23 cellular contexts compared by ENCODE assay signal in the genomic region with DNA sequence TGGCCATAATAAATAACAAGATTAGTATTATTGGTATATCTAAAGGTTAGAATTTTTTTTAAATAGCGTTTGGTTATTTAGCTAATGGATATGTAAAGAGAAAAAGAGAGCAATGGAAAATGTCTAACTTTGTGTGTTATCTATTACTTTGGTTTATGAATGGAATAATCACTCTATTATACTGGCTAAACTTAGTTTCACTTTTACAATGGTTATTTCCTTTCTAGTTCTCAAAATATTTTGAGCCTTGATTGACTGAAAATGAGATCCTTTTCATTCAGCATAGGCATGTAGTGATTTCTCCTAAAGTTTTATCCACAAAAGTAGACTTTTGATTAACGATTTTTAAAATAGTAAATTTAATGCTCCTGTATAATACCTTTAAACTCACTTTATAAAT. TPM values are rescaled to one million over a fixed set of nuclear protein-coding genes. Genes with fewer than 3 reads are reported as not detected.
DNase-seq lines count a peak whose midpoint lies in the region; ATAC-seq, FAIRE-seq and TF ChIP-seq lines count a peak whose summit lies in the region.
"Had no signal": no experiment of that assay in that cellular context is flagged by ENCODE, and none has a peak within 500 bp of the region (broad histone marks: within the 10 kb centered on the region; RNA-seq: fewer than 3 reads in every experiment).

No MANE protein-coding gene starts in this region.

- H3K9ac ChIP-seq in HCT116 (ENCODE audit: low read length) = no peak overlapping the region
- peak overlapping the region; percentile 37 for H3K9ac ChIP-seq in mucosa of stomach (ENCODE audit: low read length)

- H3K79me2 ChIP-seq in ACC112 (ENCODE audit: control insufficient read depth, insufficient read depth, low read length, unreplicated experiment) = no peaks in the 10 kb centered on the region
- H3K79me2 ChIP-seq in HCT116 (ENCODE audit: insufficient read depth, low read length) = no peaks in the 10 kb centered on the region

- ATAC-seq in HCT116 (no peak), GM21390 (IDR thresholded peaks at IDR 0.05; ENCODE audit: unreplicated experiment) (no peak), GM19463 (IDR thresholded peaks at IDR 0.05; ENCODE audit: unreplicated experiment) (no peak)
- ATAC-seq: left colon, mucosa of descending colon, upper lobe of right lung had no signal

- H4K20me1 ChIP-seq in HCT116 (ENCODE audit: insufficient read depth) = no peaks in the 10 kb centered on the region

- no peaks in the 10 kb centered on the region for H3K9me3 ChIP-seq in HCT116 (ENCODE audit: control insufficient read depth in 1 of 2, insufficient read depth in 1 of 2, low read depth in 1 of 2, low read length in 2 of 2)
- no peaks in the 10 kb centered on the region for H3K9me3 ChIP-seq in mucosa of stomach (ENCODE audit: control insufficient read depth, low read length)
- H3K9me3 ChIP-seq: Caco-2, mucosa of descending colon, upper lobe of right lung had no signal

- TF ChIP-seq RAD21 in HCT116 (IDR thresholded peaks at IDR 0.05; ENCODE audit: low read depth) = no peak

- H3K4me2 ChIP-seq in HCT116 (ENCODE audit: low read length) = peak overlapping the region; percentile 25

- DNase-seq in HCT116 (ENCODE audit: low read depth, low spot score) (no peak), GM12892 (ENCODE audit: insufficient read length) (no peak), COLO829 (ENCODE audit: low spot score) (no peak)
- DNase-seq: activated CD4-positive, alpha-beta T cell treated with anti-CD3 and anti-CD28 coated beads, Interleukin-2, amount 10 ng/mL, durations not matched to agents 24 days and 14 days; activated CD8-positive, alpha-beta memory T cell treated with anti-CD3 and anti-CD28 coated beads, Interleukin-2, amount 50 U/mL, for 4 hours; activated gamma-delta T cell; amygdala; Caco-2; cerebellar nuclear complex; endodermal cell; left colon; mucosa of descending colon; RPMI8226; stimulated activated naive CD4-positive, alpha-beta T cell treated with Interleukin-2 at 50 U/mL for 16 hours; upper lobe of right lung had no signal

- intact Hi-C loops in HCT116 (cut with micrococcal nuclease) = no loop called here

- no peaks in the 10 kb centered on the region for H3K36me3 ChIP-seq in ACC112 (ENCODE audit: insufficient read depth, low read length)
- H3K36me3 ChIP-seq in HCT116 (ENCODE audit: control insufficient read depth in 1 of 2, insufficient read depth in 2 of 2, low read length in 2 of 2) = no peaks in the 10 kb centered on the region
- no peaks in the 10 kb centered on the region for H3K36me3 ChIP-seq in mucosa of stomach (ENCODE audit: control insufficient read depth, insufficient read depth, low read length)
- H3K36me3 ChIP-seq: upper lobe of right lung had no signal

- H3K4me3 ChIP-seq in ACC112 (ENCODE audit: low read depth, low read length) (peak overlapping the region; percentile 63), HCT116 (replicated peaks in 1 of 2; ENCODE audit: low read depth in 1 of 2, low read length in 2 of 2) (peak overlapping the region in 1 of 2 experiments; percentile 5; a peak in 1 of 4 replicates), mucosa of stomach (ENCODE audit: low read length) (no peak overlapping the region)
- H3K4me3 ChIP-seq: mucosa of descending colon, upper lobe of right lung had no signal

- CTCF ChIA-PET in HCT116 (lab: Charles Lee) = no interaction called here

- BruUV-seq in HCT116 (replicated peaks; lab: Mats Ljungman, UMichigan) = no TSS peak

- POLR2A ChIA-PET in HCT116 (lab: Charles Lee) = no interaction called here

- H3K27me3 ChIP-seq in ACC112 (ENCODE audit: insufficient read depth, low read length) (no peaks in the 10 kb centered on the region), HCT116 (ENCODE audit: insufficient read depth, low read length) (no peaks in the 10 kb centered on the region), mucosa of stomach (ENCODE audit: control insufficient read depth, insufficient read depth, low read length) (no peaks in the 10 kb centered on the region)
- H3K27me3 ChIP-seq: upper lobe of right lung had no signal

- TF ChIP-seq POLR2A in HCT116 (IDR thresholded peaks at IDR 0.05; ENCODE audit: borderline replicate concordance, extremely low read depth, insufficient read depth, insufficient read length) (no peak), GM12892 (IDR thresholded peaks at IDR 0.05; ENCODE audit: low read depth, low read length) (no peak)

- RAD21 ChIA-PET in HCT116 (lab: Charles Lee; ENCODE audit: low non-redundant PET in 1 of 2, low total read pairs in 2 of 2, uncharacterized antibody in 2 of 2, unreplicated experiment in 2 of 2) = no interaction called here

- no peaks in the 10 kb centered on the region for H3K9me2 ChIP-seq in HCT116 (ENCODE audit: insufficient read depth)

- H3K4me1 ChIP-seq in ACC112 (ENCODE audit: control insufficient read depth, insufficient read depth, low read length, unreplicated experiment) (peaks cover 18% of the 10 kb centered on the region), HCT116 (ENCODE audit: control insufficient read depth in 1 of 2, insufficient read depth in 2 of 2, low read length in 2 of 2) (no peaks in the 10 kb centered on the region; a peak in 1 of 4 replicates), mucosa of stomach (ENCODE audit: control insufficient read depth, insufficient read depth, low read length) (peaks cover 3% of the 10 kb centered on the region)
- H3K4me1 ChIP-seq: Caco-2, upper lobe of right lung had no signal

- H2AFZ ChIP-seq in ACC112 (ENCODE audit: low read length, unreplicated experiment) = peak overlapping the region; percentile 93
- H2AFZ ChIP-seq in HCT116 (ENCODE audit: low read depth, low read length, poor library complexity, severe bottlenecking) = peak overlapping the region; percentile 10

- no peak for TF ChIP-seq CTCF in HCT116 (IDR thresholded peaks at IDR 0.05 in 2 of 3, conservative IDR thresholded peaks at IDR 0.05 in 1 of 3; ENCODE audit: borderline replicate concordance in 1 of 3, insufficient read depth in 1 of 3, low read depth in 2 of 3, low read length in 2 of 3)

- FAIRE-seq in colon (lab: Jason Lieb, UNC) = peak; percentile 24
- FAIRE-seq in GM12892 (lab: Jason Lieb, UNC) = no peak
- FAIRE-seq: TTC549 had no signal

- peak overlapping the region; percentile 56 for H3K27ac ChIP-seq in ACC112 (ENCODE audit: low read depth, low read length)
- no peak overlapping the region for H3K27ac ChIP-seq in HCT116 (ENCODE audit: low read depth, low read length)
- H3K27ac ChIP-seq: upper lobe of right lung had no signal

TF ChIP-seq in HCT116, 20 proteins besides CTCF, POLR2A, EP300 and RAD21 (continues in another document):
- TF ChIP-seq TCF7L2 (IDR thresholded peaks at IDR 0.05; ENCODE audit: borderline replicate concordance, extremely low read depth, insufficient read depth, insufficient read length) (no peak), ZNF274 (IDR thresholded peaks at IDR 0.05; ENCODE audit: low read depth, low read length) (no peak), SP1 (IDR thresholded peaks at IDR 0.05; ENCODE audit: low read depth) (no peak), EGR1 (IDR thresholded peaks at IDR 0.05; ENCODE audit: low read depth) (no peak), POLR2AphosphoS5 (IDR thresholded peaks at IDR 0.05; ENCODE audit: low read depth, low read length) (no peak), EZH2 (IDR thresholded peaks at IDR 0.05) (no peak), JUND (IDR thresholded peaks at IDR 0.05) (no peak), FOSL1 (IDR thresholded peaks at IDR 0.05; ENCODE audit: low read depth) (no peak), ELF1 (IDR thresholded peaks at IDR 0.05; ENCODE audit: borderline replicate concordance, low read depth) (no peak), CEBPB (IDR thresholded peaks at IDR 0.05; ENCODE audit: low read depth) (no peak), SRF (IDR thresholded peaks at IDR 0.05; ENCODE audit: low read depth) (no peak), ZFX (IDR thresholded peaks at IDR 0.05) (no peak), EZH2phosphoT487 (IDR thresholded peaks at IDR 0.05; ENCODE audit: borderline replicate concordance) (no peak)
- TF ChIP-seq, protein P1, sequence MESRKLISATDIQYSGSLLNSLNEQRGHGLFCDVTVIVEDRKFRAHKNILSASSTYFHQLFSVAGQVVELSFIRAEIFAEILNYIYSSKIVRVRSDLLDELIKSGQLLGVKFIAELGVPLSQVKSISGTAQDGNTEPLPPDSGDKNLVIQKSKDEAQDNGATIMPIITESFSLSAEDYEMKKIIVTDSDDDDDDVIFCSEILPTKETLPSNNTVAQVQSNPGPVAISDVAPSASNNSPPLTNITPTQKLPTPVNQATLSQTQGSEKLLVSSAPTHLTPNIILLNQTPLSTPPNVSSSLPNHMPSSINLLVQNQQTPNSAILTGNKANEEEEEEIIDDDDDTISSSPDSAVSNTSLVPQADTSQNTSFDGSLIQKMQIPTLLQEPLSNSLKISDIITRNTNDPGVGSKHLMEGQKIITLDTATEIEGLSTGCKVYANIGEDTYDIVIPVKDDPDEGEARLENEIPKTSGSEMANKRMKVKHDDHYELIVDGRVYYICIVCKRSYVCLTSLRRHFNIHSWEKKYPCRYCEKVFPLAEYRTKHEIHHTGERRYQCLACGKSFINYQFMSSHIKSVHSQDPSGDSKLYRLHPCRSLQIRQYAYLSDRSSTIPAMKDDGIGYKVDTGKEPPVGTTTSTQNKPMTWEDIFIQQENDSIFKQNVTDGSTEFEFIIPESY (IDR thresholded peaks at IDR 0.05; ENCODE audit: extremely low read depth, insufficient replicate concordance, low read length) = no peak
- TF ChIP-seq, protein P2, sequence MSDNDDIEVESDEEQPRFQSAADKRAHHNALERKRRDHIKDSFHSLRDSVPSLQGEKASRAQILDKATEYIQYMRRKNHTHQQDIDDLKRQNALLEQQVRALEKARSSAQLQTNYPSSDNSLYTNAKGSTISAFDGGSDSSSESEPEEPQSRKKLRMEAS (IDR thresholded peaks at IDR 0.05) = no peak
- TF ChIP-seq, protein P3, sequence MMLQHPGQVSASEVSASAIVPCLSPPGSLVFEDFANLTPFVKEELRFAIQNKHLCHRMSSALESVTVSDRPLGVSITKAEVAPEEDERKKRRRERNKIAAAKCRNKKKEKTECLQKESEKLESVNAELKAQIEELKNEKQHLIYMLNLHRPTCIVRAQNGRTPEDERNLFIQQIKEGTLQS (IDR thresholded peaks at IDR 0.05) = no peak

RNA-seq across cellular contexts. Expression of a gene that starts 51.6 kb away (rescaled TPM):
- 0.59 TPM for total RNA-seq in HCT116 (2021; ENCODE audit: unreplicated experiment)
- not detected in 2 replicates for polyA plus RNA-seq in HCT116 (2012)
- polyA plus RNA-seq in GM12892 (2012; ENCODE audit: missing spikeins) = not detected
- total RNA-seq: activated CD4-positive, alpha-beta T cell treated with anti-CD3 and anti-CD28 coated beads, Interleukin-2, amount 10 ng/mL, durations not matched to agents 24 days and 14 days; endodermal cell; G401; MCF 10A had no signal
